Comparison of ENCODE assay signal across 27 cellular contexts in genomic region chr9:92026206-92027002, GRCh38.
"Had no signal": no experiment of that assay in that cellular context is flagged by ENCODE, and none has a peak within 500 bp of the region (broad histone marks: within the 10 kb centered on the region; RNA-seq: fewer than 3 reads in every experiment).

No MANE protein-coding gene starts in this region.

- H3K4me1 Mint-ChIP-seq: memory B cell; mesothelial cell of epicardium; naive B cell; neural crest cell; stimulated activated memory B cell treated with anti-CD40 and anti-IgM and Interleukin-4, amounts not matched to agents 10 μg/mL and 1 μg/mL and 100 μg/mL, for 72 hours had no signal

- H3K27ac ChIP-seq: coronary artery, lower lobe of right lung, psoas muscle, skin epidermis, spleen, testis, tibial artery had no signal

- H3K27me3 Mint-ChIP-seq: memory B cell; naive B cell; natural killer cell treated with Interleukin-12 subunit alpha and Interleukin-12 subunit beta and Interleukin-15 and Interleukin-18, amount 100 ng/mL, for 72 hours; stimulated activated memory B cell treated with anti-CD40 and anti-IgM and Interleukin-4, amounts not matched to agents 10 μg/mL and 1 μg/mL and 100 μg/mL, for 72 hours; type B pancreatic cell had no signal

- DNase-seq: dermis blood vessel endothelial cell; effector memory CD4-positive, alpha-beta T cell; hypothalamus; left ventricle myocardium superior; lower lobe of right lung; mucosa of descending colon; naive B cell; psoas muscle; right cardiac atrium; spleen; stimulated activated CD4-positive, alpha-beta T cell treated with anti-CD3 and anti-CD28 coated beads, Interleukin-4, amount 100 ng/mL, for 4 hours; stimulated activated naive CD8-positive, alpha-beta T cell treated with anti-CD3 and anti-CD28 coated beads, Interleukin-15, Interleukin-2, amounts not matched to agents 100 U/mL and 50 U/mL, for 24 hours; substantia nigra; testis; tibial artery had no signal

- H3K27ac Mint-ChIP-seq: memory B cell; naive B cell; natural killer cell treated with Interleukin-12 subunit alpha and Interleukin-12 subunit beta and Interleukin-15 and Interleukin-18, amount 100 ng/mL, for 72 hours; stimulated activated memory B cell treated with anti-CD40 and anti-IgM and Interleukin-4, amounts not matched to agents 10 μg/mL and 1 μg/mL and 100 μg/mL, for 72 hours; type B pancreatic cell had no signal

- H3K4me3 ChIP-seq: coronary artery, lower lobe of right lung, mucosa of descending colon, psoas muscle, skin epidermis, spleen, tibial artery had no signal

- H3K27me3 ChIP-seq: spleen, testis, tibial artery had no signal

- ATAC-seq: left ventricle myocardium superior; lower lobe of right lung; mucosa of descending colon; natural killer cell treated with Interleukin-12 subunit alpha and Interleukin-12 subunit beta and Interleukin-15 and Interleukin-18, amount 100 ng/mL, for 72 hours; psoas muscle; right cardiac atrium; stimulated activated memory B cell treated with anti-CD40 and anti-IgM and Interleukin-4, amounts not matched to agents 10 μg/mL and 1 μg/mL and 100 μg/mL, for 72 hours; stimulated activated naive CD8-positive, alpha-beta T cell treated with anti-CD3 and anti-CD28 coated beads, Interleukin-15, Interleukin-2, amounts not matched to agents 100 U/mL and 50 U/mL, for 24 hours had no signal

- H3K4me1 ChIP-seq: lower lobe of right lung, psoas muscle, spleen, testis, tibial artery had no signal

- FAIRE-seq: endometrium, frontal cortex, keratinocyte, urothelium cell line had no signal

- H3K9me3 Mint-ChIP-seq: natural killer cell treated with Interleukin-12 subunit alpha and Interleukin-12 subunit beta and Interleukin-15 and Interleukin-18, amount 100 ng/mL, for 72 hours; type B pancreatic cell had no signal

- H3K9me3 ChIP-seq: lower lobe of right lung, mucosa of descending colon, psoas muscle, testis, tibial artery had no signal

- H3K36me3 Mint-ChIP-seq: mesothelial cell of epicardium; naive B cell; natural killer cell treated with Interleukin-12 subunit alpha and Interleukin-12 subunit beta and Interleukin-15 and Interleukin-18, amount 100 ng/mL, for 72 hours had no signal

- H3K4me3 Mint-ChIP-seq: memory B cell; mesothelial cell of epicardium; naive B cell; natural killer cell treated with Interleukin-12 subunit alpha and Interleukin-12 subunit beta and Interleukin-15 and Interleukin-18, amount 100 ng/mL, for 72 hours; neural crest cell; stimulated activated memory B cell treated with anti-CD40 and anti-IgM and Interleukin-4, amounts not matched to agents 10 μg/mL and 1 μg/mL and 100 μg/mL, for 72 hours; type B pancreatic cell had no signal
